ENCODE assay signal across 8 cellular contexts in genomic region chr2:98912221-98912851, GRCh38. TPM values are rescaled to one million over a fixed set of nuclear protein-coding genes. Genes with fewer than 3 reads are reported as not detected.
A peak's percentile ranks its signal among the peaks of the same experiment; 100 is the strongest.
DNase-seq lines count a peak whose midpoint lies in the region; ATAC-seq, FAIRE-seq and TF ChIP-seq lines count a peak whose summit lies in the region.

No MANE protein-coding gene starts in this region.

- TF ChIP-seq CTCF in Calu3 (IDR thresholded peaks at IDR 0.05; ENCODE audit: unreplicated experiment) = no peak

- CTCF ChIA-PET in Calu3 (lab: Charles Lee) = interaction anchor here (1.4 kb wide), 1 partner anchor 43 kb away, joined by 5 read pairs; no protein-coding TSS in a partner anchor

- no TSS peak for BruUV-seq in Calu3 (replicated peaks; lab: Mats Ljungman, UMichigan)

- no peak for FAIRE-seq in GM12891 (lab: Jason Lieb, UNC)

- no peak for ATAC-seq in GM18498 (IDR thresholded peaks at IDR 0.05; ENCODE audit: unreplicated experiment)

- no peak overlapping the region for H3K27ac Mint-ChIP-seq in Calu3 (ENCODE audit: unreplicated experiment)

- DNase-seq in Calu3 (peak; percentile 53), NCI-H2107 (lab: John Stamatoyannopoulos, UW) (peak; percentile 72), cerebellar cortex (ENCODE audit: low spot score) (peak; percentile 59), mucosa of gallbladder (ENCODE audit: low spot score) (peak; percentile 58), GM12891 (ENCODE audit: insufficient read length, low spot score) (no peak)
- DNase-seq in stimulated activated naive CD4-positive, alpha-beta T cell treated with Interleukin-2 at 50 U/mL for 16 hours (lab: John Stamatoyannopoulos, UW) = no peak
- no peak for DNase-seq in stimulated activated CD4-positive, alpha-beta T cell treated with anti-CD3 and anti-CD28 coated beads, Interleukin-4, amount 100 ng/mL, for 24 hours

- H3K36me3 Mint-ChIP-seq in Calu3 (ENCODE audit: insufficient read depth, unreplicated experiment) = peaks cover 4% of the 10 kb centered on the region

- no peaks in the 10 kb centered on the region for H3K9me3 Mint-ChIP-seq in Calu3 (ENCODE audit: low read depth, unreplicated experiment)

- intact Hi-C loops in Calu3 (cut with micrococcal nuclease; ENCODE audit: unreplicated experiment) = no loop called here

- no peak for TF ChIP-seq POLR2A in GM12891 (IDR thresholded peaks at IDR 0.05; ENCODE audit: low read depth, low read length)

- no peak overlapping the region for H3K4me3 Mint-ChIP-seq in Calu3 (ENCODE audit: low read depth, unreplicated experiment)

- H3K27me3 Mint-ChIP-seq in Calu3 (ENCODE audit: unreplicated experiment) = no peaks in the 10 kb centered on the region

- peaks cover 49% of the 10 kb centered on the region for H3K4me1 Mint-ChIP-seq in Calu3 (ENCODE audit: low read depth, unreplicated experiment)

TF ChIP-seq in GM12891, 5 proteins besides CTCF, POLR2A, EP300 and RAD21:
- TF ChIP-seq POU2F2 (IDR thresholded peaks at IDR 0.05; ENCODE audit: low read depth, low read length) (no peak), SPI1 (IDR thresholded peaks at IDR 0.05; ENCODE audit: low read depth, low read length) (no peak), TAF1 (IDR thresholded peaks at IDR 0.05; ENCODE audit: low read depth, low read length) (no peak), POLR2AphosphoS5 (IDR thresholded peaks at IDR 0.05; ENCODE audit: low read depth, low read length) (no peak), PAX5 (IDR thresholded peaks at IDR 0.05; ENCODE audit: insufficient read depth, low read length, severe bottlenecking) (no peak)

RNA-seq across cellular contexts. Expression of gene CRACDL, which starts 23.7 kb away (rescaled TPM):
- total RNA-seq in Calu3 (2022) = 16.2 and 24.3 TPM in 2 replicates
- total RNA-seq in mucosa of gallbladder = 18.4 TPM
- polyA plus RNA-seq in GM12891 (2012; ENCODE audit: low read depth, missing spikeins) = not detected

Comparison
In these comparisons a context has a peak if more than half of its experiments do, and no peak if none do; other contexts are left out.
1. DNase-seq: peak in Calu3 (single experiment), NCI-H2107 (single experiment), cerebellar cortex (single experiment) and mucosa of gallbladder (single experiment); none in stimulated activated naive CD4-positive, alpha-beta T cell treated with Interleukin-2 at 50 U/mL for 16 hours (single experiment), GM12891 (single experiment) and stimulated activated CD4-positive, alpha-beta T cell treated with anti-CD3 and anti-CD28 coated beads, Interleukin-4, amount 100 ng/mL, for 24 hours (single experiment).